17 cellular contexts compared by ENCODE assay signal in genomic region chr1:1900883-1901640, GRCh38.
"Had no signal": no experiment of that assay in that cellular context is flagged by ENCODE, and none has a peak within 500 bp of the region (broad histone marks: within the 10 kb centered on the region; RNA-seq: fewer than 3 reads in every experiment).

No MANE protein-coding gene starts in this region.

- H3K4me3 ChIP-seq: body of pancreas, left ventricle myocardium inferior, thyroid gland had no signal

- H3K4me1 ChIP-seq: parathyroid adenoma, thyroid gland had no signal

- H3K9ac ChIP-seq: parathyroid adenoma had no signal

- H3K79me2 ChIP-seq: parathyroid adenoma had no signal

- ATAC-seq: activated CD4-positive, alpha-beta T cell treated with anti-CD3 and anti-CD28 coated beads for 36 hours; activated CD8-positive, alpha-beta memory T cell treated with anti-CD3 and anti-CD28 coated beads, Interleukin-2, amount 10 ng/mL, durations not matched to agents 7 days and 5 days; body of pancreas; effector memory CD8-positive, alpha-beta T cell had no signal

- H3K9me3 ChIP-seq: body of pancreas, left ventricle myocardium inferior, thyroid gland had no signal

- H3K27me3 ChIP-seq: body of pancreas, thyroid gland had no signal

- H3K27ac ChIP-seq: body of pancreas, left ventricle myocardium inferior, parathyroid adenoma, thyroid gland had no signal

- H3K36me3 ChIP-seq: left ventricle myocardium inferior, thyroid gland had no signal

- H2AFZ ChIP-seq: parathyroid adenoma had no signal

- DNase-seq: activated CD4-positive, alpha-beta memory T cell treated with anti-CD3 and anti-CD28 coated beads for 36 hours; activated CD4-positive, alpha-beta T cell treated with anti-CD3 and anti-CD28 coated beads for 36 hours; activated CD8-positive, alpha-beta memory T cell treated with anti-CD3 and anti-CD28 coated beads, Interleukin-2, amount 10 ng/mL, durations not matched to agents 7 days and 5 days; activated naive CD8-positive, alpha-beta T cell treated with anti-CD3 and anti-CD28 coated beads, Interleukin-2, amount 10 ng/mL, durations not matched to agents 7 days and 5 days; body of pancreas; caudate nucleus; effector memory CD8-positive, alpha-beta T cell; foreskin melanocyte; glutamatergic neuron; hypothalamus; left ventricle myocardium inferior; naive B cell; stimulated activated CD4-positive, alpha-beta T cell treated with anti-CD3 and anti-CD28 coated beads, Interleukin-2, amount 100 ng/mL, for 24 hours; stimulated activated naive CD4-positive, alpha-beta T cell treated with Interleukin-2 at 50 U/mL for 16 hours; SW 1271; thyroid gland had no signal
